2 cellular contexts compared by ENCODE assay signal in genomic region chr11:46850829-46851380, GRCh38.
TF ChIP-seq lines count a peak whose summit lies in the region.

No MANE protein-coding gene starts in this region.

TF ChIP-seq in GM23338, 12 proteins besides CTCF, POLR2A, EP300 and RAD21 (continued from another document):
- TF ChIP-seq ZNF462 (CRISPR knock-in tag; IDR thresholded peaks at IDR 0.05) (no peak), ETS1 (IDR thresholded peaks at IDR 0.05) (no peak), EZH2phosphoT487 (IDR thresholded peaks at IDR 0.05; ENCODE audit: unreplicated experiment) (no peak), NANOG (IDR thresholded peaks at IDR 0.05; ENCODE audit: borderline replicate concordance) (no peak), STAT1 (IDR thresholded peaks at IDR 0.05; ENCODE audit: unreplicated experiment) (no peak), ZNF114 (CRISPR knock-in tag; IDR thresholded peaks at IDR 0.05) (no peak)

TF ChIP-seq in WTC11, 78 proteins besides CTCF, POLR2A, EP300 and RAD21 (continued from another document):
- TF ChIP-seq ZNF532 (CRISPR knock-in tag; IDR thresholded peaks at IDR 0.05; ENCODE audit: borderline replicate concordance) (no peak), USF1 (CRISPR knock-in tag; IDR thresholded peaks at IDR 0.05) (no peak), PREB (CRISPR knock-in tag; IDR thresholded peaks at IDR 0.05; ENCODE audit: borderline replicate concordance) (no peak), ARID4B (CRISPR knock-in tag; IDR thresholded peaks at IDR 0.05; ENCODE audit: borderline replicate concordance) (no peak), ERG (CRISPR knock-in tag; IDR thresholded peaks at IDR 0.05) (no peak), PRRX2 (CRISPR knock-in tag; IDR thresholded peaks at IDR 0.05) (no peak), GRHL2 (CRISPR knock-in tag; IDR thresholded peaks at IDR 0.05; ENCODE audit: insufficient replicate concordance, severe bottlenecking) (no peak), NR1H2 (CRISPR knock-in tag; IDR thresholded peaks at IDR 0.05) (no peak), RELA (CRISPR knock-in tag; IDR thresholded peaks at IDR 0.05; ENCODE audit: borderline replicate concordance) (no peak), TCF7 (CRISPR knock-in tag; IDR thresholded peaks at IDR 0.05; ENCODE audit: low read depth) (no peak), ZNF423 (CRISPR knock-in tag; IDR thresholded peaks at IDR 0.05) (no peak), TEAD1 (CRISPR knock-in tag; IDR thresholded peaks at IDR 0.05) (no peak), ZNF281 (CRISPR knock-in tag; IDR thresholded peaks at IDR 0.05) (no peak)
TF ChIP-seq in WTC11: peak in this region for 0.
